In the genomic region with DNA sequence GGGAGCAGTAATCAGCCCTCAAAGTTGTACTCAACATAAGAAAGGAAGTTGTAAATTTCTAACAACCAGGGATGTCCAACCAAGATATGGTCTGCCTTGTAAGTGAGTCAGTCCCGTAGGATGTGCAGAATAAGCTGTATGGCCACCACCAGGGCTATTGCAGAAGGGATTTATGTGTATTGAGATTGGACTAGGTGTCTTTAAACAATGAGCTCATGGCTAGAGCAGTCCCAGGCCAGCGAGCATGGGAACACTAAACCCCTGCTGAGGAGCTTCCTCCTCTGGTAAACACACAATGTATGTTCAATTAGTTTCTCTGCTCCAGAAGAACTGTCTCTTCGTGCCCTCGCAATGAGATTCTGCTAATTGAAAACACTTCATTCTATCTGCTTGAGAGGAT, we compare ENCODE assay signal across 20 cellular contexts.
A peak's percentile ranks its signal among the peaks of the same experiment; 100 is the strongest.
DNase-seq lines count a peak whose midpoint lies in the region; ATAC-seq and TF ChIP-seq lines count a peak whose summit lies in the region.
"Had no signal": no experiment of that assay in that cellular context is flagged by ENCODE, and none has a peak within 500 bp of the region (broad histone marks: within the 10 kb centered on the region; RNA-seq: fewer than 3 reads in every experiment).

No MANE protein-coding gene starts in this region.

- intact Hi-C loops in A673 (cut with micrococcal nuclease; ENCODE audit: unreplicated experiment): no loop called here

- BruUV-seq in A673 (replicated peaks; lab: Mats Ljungman, UMichigan): no TSS peak

- no peak for ATAC-seq in GM19351 (IDR thresholded peaks at IDR 0.05; ENCODE audit: unreplicated experiment)
- ATAC-seq in GM18502 (IDR thresholded peaks at IDR 0.05; ENCODE audit: poor library complexity, unreplicated experiment): no peak
- ATAC-seq: left lobe of liver had no signal

- TF ChIP-seq CTCF in AG04449 (IDR thresholded peaks at IDR 0.05; ENCODE audit: insufficient read depth, low read length, missing control alignments) (no peak), A673 (conservative IDR thresholded peaks at IDR 0.05; ENCODE audit: low read depth, low read length) (no peak)

- DNase-seq in AG04449 (ENCODE audit: low read depth, low spot score) (peak; percentile 57), GM04503 (ENCODE audit: low read depth) (peak; percentile 27), amniotic epithelial cell (ENCODE audit: low read depth) (peak; percentile 96), iPS-NIHi11 (ENCODE audit: low spot score) (peak; percentile 22), NCI-H187 treated with DMSO at 0.1 percent for 48 hours (lab: John Stamatoyannopoulos, UW) (no peak), A673 (ENCODE audit: low spot score) (no peak)
- DNase-seq: activated B cell treated with CpG ODN at 0.5 μM for 24 hours; AML-193; COR-L47; effector CD8-positive, alpha-beta T cell; GDM1; NCI-H1417 treated with DMSO at 0.1 percent for 48 hours; NCI-H446 treated with DMSO at 0.1 percent for 48 hours; ovary; SHP77 treated with DMSO at 0.1 percent for 48 hours; sigmoid colon; substantia nigra had no signal

- no peaks in the 10 kb centered on the region for H3K4me1 ChIP-seq in A673 (ENCODE audit: insufficient read depth, low read length, poor library complexity, severe bottlenecking)
- H3K4me1 ChIP-seq: sigmoid colon had no signal

- H3K27me3 ChIP-seq in A673 (replicated peaks; ENCODE audit: insufficient read depth, low read depth, low read length, poor library complexity): peaks cover 13% of the 10 kb centered on the region
- H3K27me3 ChIP-seq: ovary, sigmoid colon had no signal

- POLR2A ChIA-PET in AG04449 (lab: Yijun Ruan, JAX): no interaction called here
- POLR2A ChIA-PET in A673 (lab: Charles Lee; ENCODE audit: low non-redundant PET): no interaction called here

- H3K4me3 ChIP-seq in AG04449 (ENCODE audit: low read depth, low read length) (no peak overlapping the region), A673 (ENCODE audit: low read depth, low read length, poor library complexity, severe bottlenecking) (no peak overlapping the region)
- H3K4me3 ChIP-seq: ovary, sigmoid colon had no signal

- H3K27ac ChIP-seq in A673 (ENCODE audit: low read depth, low read length, poor library complexity, severe bottlenecking): no peak overlapping the region
- H3K27ac ChIP-seq: ovary, sigmoid colon had no signal

- CTCF ChIA-PET in AG04449 (lab: Yijun Ruan, JAX) (no interaction called here), A673 (lab: Charles Lee) (no interaction called here)

- no peaks in the 10 kb centered on the region for H3K9me3 ChIP-seq in A673 (ENCODE audit: low read depth, low read length, poor library complexity, severe bottlenecking)
- H3K9me3 ChIP-seq: ovary had no signal

- H3K36me3 ChIP-seq in A673 (ENCODE audit: insufficient read depth, low read length, poor library complexity, severe bottlenecking): no peaks in the 10 kb centered on the region
- H3K36me3 ChIP-seq: ovary, sigmoid colon had no signal

Comparison
In these comparisons a context has a peak if more than half of its experiments do, and no peak if none do; other contexts are left out.
1. DNase-seq: peak in AG04449 (single experiment), GM04503 (single experiment), amniotic epithelial cell (single experiment) and iPS-NIHi11 (single experiment); none in NCI-H187 treated with DMSO at 0.1 percent for 48 hours (single experiment) and A673 (single experiment).